Comparison of ENCODE assay signal across 17 cellular contexts in the genomic region with DNA sequence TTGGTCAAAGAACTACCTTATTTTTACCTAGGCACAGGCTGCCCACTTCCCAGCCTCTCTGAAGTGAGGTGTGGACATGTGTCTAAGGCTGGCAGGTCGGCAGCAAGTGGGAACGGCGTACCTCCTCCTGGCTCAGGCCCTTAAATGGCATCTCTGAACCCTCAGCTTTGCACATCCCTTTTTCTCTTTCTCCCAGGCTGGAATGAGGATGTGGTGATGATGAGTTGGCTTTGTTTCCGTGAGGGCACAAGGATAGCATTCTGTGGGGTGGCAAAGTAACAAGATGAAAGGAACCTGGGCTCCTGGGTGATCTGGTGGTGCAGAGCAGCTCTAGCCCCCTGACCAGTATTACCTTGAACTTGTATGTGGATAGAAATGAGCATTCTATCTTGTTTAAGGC.
A peak's percentile ranks its signal among the peaks of the same experiment; 100 is the strongest.
DNase-seq lines count a peak whose midpoint lies in the region; ATAC-seq and TF ChIP-seq lines count a peak whose summit lies in the region.
"Had no signal": no experiment of that assay in that cellular context is flagged by ENCODE, and none has a peak within 500 bp of the region (broad histone marks: within the 10 kb centered on the region; RNA-seq: fewer than 3 reads in every experiment).

No MANE protein-coding gene starts in this region.

- no peak overlapping the region for H3K27ac ChIP-seq in mammary epithelial cell (ENCODE audit: insufficient read depth, low read depth, low read length)
- H3K27ac ChIP-seq: suprapubic skin had no signal

- DNase-seq in CD1c-positive myeloid dendritic cell (ENCODE audit: extremely low spot score) (peak; percentile 70), M059J (ENCODE audit: low read depth) (peak; percentile 80), mammary epithelial cell (peak; percentile 47), omental fat pad (ENCODE audit: low spot score) (no peak), SK-N-DZ (ENCODE audit: low spot score) (no peak), COR-L47 (lab: John Stamatoyannopoulos, UW) (no peak), GF-D8 (lab: John Stamatoyannopoulos, UW) (no peak), erythroblast (lab: John Stamatoyannopoulos, UW) (no peak)
- DNase-seq: activated naive CD8-positive, alpha-beta T cell treated with anti-CD3 and anti-CD28 coated beads, Interleukin-2, amount 50 U/mL, for 24 hours; caudate nucleus; hippocampal formation; NCI-H1930; SHP77 treated with DMSO at 0.1 percent for 48 hours; stimulated activated CD4-positive, alpha-beta T cell treated with anti-CD3 and anti-CD28 coated beads, Interleukin-4, amount 100 ng/mL, for 1 hour had no signal

- TF ChIP-seq POLR2A in erythroblast (IDR thresholded peaks at IDR 0.05; ENCODE audit: low read length): no peak

- intact Hi-C loops in mammary epithelial cell (cut with micrococcal nuclease): loop anchor here (2.0 kb wide), 1 partner anchor 497 kb away; no protein-coding TSS in a partner anchor

- H2AFZ ChIP-seq in mammary epithelial cell (ENCODE audit: low read depth, low read length): peak overlapping the region; percentile 84

- H3K36me3 ChIP-seq in mammary epithelial cell (ENCODE audit: insufficient read depth, low read length): no peaks in the 10 kb centered on the region
- H3K36me3 ChIP-seq: HAP-1, suprapubic skin had no signal

- H3K4me3 ChIP-seq in mammary epithelial cell (replicated peaks in 1 of 3; ENCODE audit: insufficient read depth in 1 of 3, low read depth in 2 of 3, low read length in 3 of 3): no peak overlapping the region
- H3K4me3 ChIP-seq: HAP-1, suprapubic skin had no signal

- H3K79me2 ChIP-seq in mammary epithelial cell (ENCODE audit: insufficient read depth, low read length): no peaks in the 10 kb centered on the region

- H3K9me3 ChIP-seq in mammary epithelial cell (replicated peaks; ENCODE audit: insufficient read depth, low read length): no peaks in the 10 kb centered on the region
- H3K9me3 ChIP-seq: HAP-1, suprapubic skin had no signal

- peak; percentile 12 for ATAC-seq in omental fat pad (ENCODE audit: low FRiP score)
- ATAC-seq: activated CD4-positive, CD25-positive, alpha-beta regulatory T cell treated with anti-CD3 and anti-CD28 coated beads, Interleukin-2, amount 50 U/mL, for 24 hours; activated naive CD8-positive, alpha-beta T cell treated with anti-CD3 and anti-CD28 coated beads, Interleukin-2, amount 50 U/mL, for 24 hours had no signal

- no peaks in the 10 kb centered on the region for H4K20me1 ChIP-seq in mammary epithelial cell (ENCODE audit: insufficient read depth, low read length)

- peaks cover 32% of the 10 kb centered on the region for H3K4me1 ChIP-seq in mammary epithelial cell (ENCODE audit: insufficient read depth, low read length)

- H3K27me3 ChIP-seq in mammary epithelial cell (ENCODE audit: insufficient read depth, low read length): no peaks in the 10 kb centered on the region
- H3K27me3 ChIP-seq: suprapubic skin had no signal

- H3K9ac ChIP-seq in mammary epithelial cell (ENCODE audit: insufficient read depth, low read length): no peak overlapping the region

- TF ChIP-seq CTCF in mammary epithelial cell (conservative IDR thresholded peaks at IDR 0.05 in 1 of 2, IDR thresholded peaks at IDR 0.05 in 1 of 2; ENCODE audit: extremely low read depth in 1 of 2, insufficient read depth in 1 of 2, low read depth in 1 of 2, low read length in 2 of 2): no peak
- no peak for TF ChIP-seq CTCF in omental fat pad (IDR thresholded peaks at IDR 0.05)

- peak overlapping the region; percentile 7 for H3K4me2 ChIP-seq in mammary epithelial cell (ENCODE audit: insufficient read depth, low read depth, low read length)

- CTCF ChIA-PET in mammary epithelial cell (lab: Charles Lee; ENCODE audit: low non-redundant PET): interaction anchor here (0.5 kb wide), 1 partner anchor 88 kb away, joined by 3 read pairs; no protein-coding TSS in a partner anchor

- in situ Hi-C loops in mammary epithelial cell (cut with MboI; ENCODE audit: low sequenced_read_pairs in 2 of 2): loop anchor here (10.0 to 25.0 kb wide), 3 partner anchors 206 to 553 kb away; partner anchors contain the start of gene REEP3 (in 1 of the 2)

- 8% methylated on average over 4 of the region's 4 CpGs for WGBS in mammary epithelial cell (ENCODE audit: low coverage, missing lambda C conversion rate)

- dilution Hi-C loops in mammary epithelial cell (cut with HindIII; ENCODE audit: low sequenced_read_pairs): loop anchor here (5.0 to 25.0 kb wide), 2 partner anchors 56 to 231 kb away; no protein-coding TSS in a partner anchor

- BruUV-seq in mammary epithelial cell (replicated peaks; lab: Mats Ljungman, UMichigan): no TSS peak

Comparison
In these comparisons a context has a peak if more than half of its experiments do, and no peak if none do; other contexts are left out.
1. DNase-seq: peak in CD1c-positive myeloid dendritic cell (single experiment), M059J (single experiment) and mammary epithelial cell (single experiment); none in omental fat pad (single experiment), SK-N-DZ (single experiment), COR-L47 (single experiment), GF-D8 (single experiment) and erythroblast (0 of 2).